ENCODE assay signal across 8 cellular contexts in genomic region chr1:14994841-14995437, GRCh38.
"Had no signal": no experiment of that assay in that cellular context is flagged by ENCODE, and none has a peak within 500 bp of the region (broad histone marks: within the 10 kb centered on the region; RNA-seq: fewer than 3 reads in every experiment).

No MANE protein-coding gene starts in this region.

- H3K36me3 Mint-ChIP-seq: natural killer cell treated with Interleukin-12 subunit alpha and Interleukin-12 subunit beta and Interleukin-15 and Interleukin-18, amount 100 ng/mL, for 72 hours had no signal

- H3K9me3 ChIP-seq: tibial artery had no signal

- DNase-seq: activated naive CD4-positive, alpha-beta T cell treated with anti-CD3 and anti-CD28 coated beads, Interleukin-2, amount 50 U/mL, for 16 hours; activated T-cell treated with anti-CD3 and anti-CD28 coated beads, Interleukin-2, amount 50 U/mL, for 1 hour; brain microvascular endothelial cell; foreskin keratinocyte; left colon; T-helper 2 cell; tibial artery had no signal

- H3K27ac ChIP-seq: brain microvascular endothelial cell, foreskin keratinocyte, tibial artery had no signal

- H3K36me3 ChIP-seq: brain microvascular endothelial cell, tibial artery had no signal

- H3K9me3 Mint-ChIP-seq: natural killer cell treated with Interleukin-12 subunit alpha and Interleukin-12 subunit beta and Interleukin-15 and Interleukin-18, amount 100 ng/mL, for 72 hours had no signal

- H3K27ac Mint-ChIP-seq: natural killer cell treated with Interleukin-12 subunit alpha and Interleukin-12 subunit beta and Interleukin-15 and Interleukin-18, amount 100 ng/mL, for 72 hours had no signal

- H3K4me1 ChIP-seq: foreskin keratinocyte had no signal

- H3K4me3 ChIP-seq: tibial artery had no signal

- H3K4me3 Mint-ChIP-seq: natural killer cell treated with Interleukin-12 subunit alpha and Interleukin-12 subunit beta and Interleukin-15 and Interleukin-18, amount 100 ng/mL, for 72 hours had no signal

- H3K27me3 ChIP-seq: brain microvascular endothelial cell, foreskin keratinocyte, tibial artery had no signal

- ATAC-seq: foreskin keratinocyte, left colon had no signal
